ENCODE assay signal across 1 cellular context in genomic region chr3:19934098-19934566, GRCh38.
TF ChIP-seq lines count a peak whose summit lies in the region.

A gene with protein sequence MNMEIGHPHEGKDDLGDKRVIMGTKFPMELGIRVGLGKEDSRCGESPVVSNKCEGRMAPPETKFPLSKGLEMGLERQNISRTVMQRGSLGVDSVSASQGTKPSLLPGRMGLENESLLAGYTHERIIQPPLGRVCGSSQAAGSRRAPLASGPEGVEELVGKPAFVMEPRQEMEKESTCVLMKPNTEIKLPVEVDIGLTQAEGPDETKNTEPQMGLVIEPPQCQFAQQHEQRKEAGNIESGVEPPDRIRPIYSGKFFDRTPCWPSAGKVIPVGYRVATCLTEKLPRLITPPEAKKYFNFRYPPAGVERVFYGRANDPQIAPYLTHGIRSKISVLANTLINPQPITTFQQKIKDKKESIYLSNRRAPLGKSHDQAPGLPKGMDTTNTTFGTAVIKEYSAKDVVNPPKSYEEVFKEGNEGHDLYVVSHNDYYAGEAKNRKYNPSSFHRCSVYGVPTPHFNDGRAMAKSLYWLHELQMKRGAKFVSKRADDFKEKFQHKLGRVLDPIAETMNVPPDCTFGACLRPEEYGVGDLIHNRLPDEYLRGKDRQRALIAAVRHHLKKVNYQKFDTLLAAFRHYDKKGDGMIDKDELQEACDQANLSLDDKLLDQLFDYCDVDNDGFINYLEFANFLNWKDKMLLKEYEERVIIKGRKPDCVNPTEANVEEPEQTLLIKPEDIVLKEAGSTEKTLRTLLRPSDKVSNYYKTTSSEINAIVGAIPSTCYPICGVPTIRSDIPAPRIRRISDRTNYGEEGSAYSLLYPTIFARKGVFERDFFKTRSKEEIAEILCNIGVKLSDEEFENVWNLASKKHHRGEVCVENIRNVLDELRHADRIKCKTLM (minus strand): TSS chr3:19934217. CDS start chr3:19934018, 199 bp downstream.

TF ChIP-seq in IMR-90, 13 proteins besides CTCF, POLR2A, EP300 and RAD21 (continued from another document):
- TF ChIP-seq ELK1 (IDR thresholded peaks at IDR 0.05; ENCODE audit: borderline replicate concordance, low read depth, low read length) (no peak), NFE2L2 (IDR thresholded peaks at IDR 0.05; ENCODE audit: low read depth, low read length) (no peak), USF2 (IDR thresholded peaks at IDR 0.05; ENCODE audit: low read depth, low read length) (no peak), MXI1 (IDR thresholded peaks at IDR 0.05; ENCODE audit: borderline replicate concordance, low read depth, low read length) (no peak), FOS (IDR thresholded peaks at IDR 0.05; ENCODE audit: low read depth, low read length) (no peak), MAFK (IDR thresholded peaks at IDR 0.05; ENCODE audit: low read depth, low read length) (no peak), BHLHE40 (IDR thresholded peaks at IDR 0.05; ENCODE audit: low read depth, low read length) (no peak), RCOR1 (IDR thresholded peaks at IDR 0.05; ENCODE audit: insufficient replicate concordance, low read length) (no peak)
